Comparison of ENCODE assay signal across 21 cellular contexts in the genomic region with DNA sequence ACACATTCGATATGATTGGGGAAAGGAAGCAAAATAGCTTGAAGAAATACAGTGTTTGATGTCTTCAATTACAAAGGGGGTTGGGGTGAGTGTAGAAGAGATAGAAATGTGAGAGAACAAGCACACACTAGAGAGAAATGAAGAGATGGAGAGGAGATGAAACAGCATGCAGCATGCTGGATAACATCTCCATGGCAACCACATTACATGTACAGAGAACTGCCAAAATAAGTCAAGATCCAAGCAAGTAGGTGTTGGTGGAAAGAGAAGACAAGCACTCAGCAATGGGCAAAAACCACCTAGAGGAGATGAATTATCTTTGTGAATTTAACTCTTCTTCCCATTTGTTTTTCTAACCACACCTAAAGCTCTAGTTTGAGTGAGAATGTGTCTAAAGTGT.
"Had no signal": no experiment of that assay in that cellular context is flagged by ENCODE, and none has a peak within 500 bp of the region (broad histone marks: within the 10 kb centered on the region; RNA-seq: fewer than 3 reads in every experiment).

No MANE protein-coding gene starts in this region.

- DNase-seq: effector CD4-positive, alpha-beta T cell; immature natural killer cell; left ventricle myocardium superior; lower lobe of right lung; natural killer cell; stimulated activated CD4-positive, alpha-beta T cell treated with anti-CD3 and anti-CD28 coated beads, Interleukin-12 subunit alpha, Interleukin-12 subunit beta, amount 100 ng/mL, for 4 hours; stimulated activated CD4-positive, alpha-beta T cell treated with anti-CD3 and anti-CD28 coated beads, Interleukin-1b, Interleukin-23, amount 100 ng/mL, for 48 hours; stimulated activated CD4-positive, alpha-beta T cell treated with anti-CD3 and anti-CD28 coated beads, Interleukin-4, amount 100 ng/mL, for 1 hour; stimulated activated CD8-positive, alpha-beta memory T cell treated with anti-CD3 and anti-CD28 coated beads, Interleukin-4, amount 100 ng/mL, for 48 hours; stimulated activated naive CD4-positive, alpha-beta T cell; stomach; testis; tibial artery had no signal

- H3K9ac ChIP-seq: parathyroid adenoma had no signal

- H3K4me3 ChIP-seq: dorsolateral prefrontal cortex, lower lobe of right lung, right atrium auricular region, smooth muscle cell, stomach, testis, tibial artery had no signal

- H3K4me3 Mint-ChIP-seq: immature natural killer cell, natural killer cell, neural crest cell, type B pancreatic cell had no signal

- H3K36me3 ChIP-seq: lower lobe of right lung, right atrium auricular region, stomach, tibial artery had no signal

- H3K79me2 ChIP-seq: parathyroid adenoma had no signal

- H3K4me1 Mint-ChIP-seq: immature natural killer cell, natural killer cell, neural crest cell had no signal

- H3K27ac Mint-ChIP-seq: immature natural killer cell, natural killer cell, progenitor cell of endocrine pancreas, type B pancreatic cell had no signal

- H3K4me2 ChIP-seq: smooth muscle cell had no signal

- H3K36me3 Mint-ChIP-seq: immature natural killer cell, natural killer cell, type B pancreatic cell had no signal

- H2AFZ ChIP-seq: parathyroid adenoma had no signal

- ATAC-seq: left ventricle myocardium superior, lower lobe of right lung, natural killer cell, sciatic nerve had no signal

- H3K4me1 ChIP-seq: lower lobe of right lung, parathyroid adenoma, right atrium auricular region, stomach, testis, tibial artery had no signal

- H3K9me3 ChIP-seq: lower lobe of right lung, stomach, testis, tibial artery had no signal

- H3K27me3 ChIP-seq: right atrium auricular region, stomach, testis, tibial artery had no signal

- H3K27ac ChIP-seq: lower lobe of right lung, parathyroid adenoma, right atrium auricular region, stomach, testis, tibial artery had no signal
